In genomic region chr13:22040810-22041364, GRCh38 we compare ENCODE assay signal across 12 cellular contexts.
A peak's percentile ranks its signal among the peaks of the same experiment; 100 is the strongest.
DNase-seq lines count a peak whose midpoint lies in the region; ATAC-seq and TF ChIP-seq lines count a peak whose summit lies in the region.
"Had no signal": no experiment of that assay in that cellular context is flagged by ENCODE, and none has a peak within 500 bp of the region (broad histone marks: within the 10 kb centered on the region; RNA-seq: fewer than 3 reads in every experiment).

No MANE protein-coding gene starts in this region.

- H4K8ac ChIP-seq in trophoblast cell (ENCODE audit: low read depth, low read length) = no peak overlapping the region

- H2BK5ac ChIP-seq in trophoblast cell (ENCODE audit: low read depth, low read length, poor library complexity) = no peak overlapping the region

- intact Hi-C loops in activated CD4-positive, alpha-beta T cell treated with anti-CD3 and anti-CD28 coated beads for 36 hours (cut with DNase I, micrococcal nuclease) = no loop called here
- intact Hi-C loops in transverse colon (cut with DNase I; ENCODE audit: low total_unique reads) = no loop called here

- no peak for TF ChIP-seq EP300 in transverse colon (IDR thresholded peaks at IDR 0.05; ENCODE audit: low read depth)

- no peak overlapping the region for H2BK120ac ChIP-seq in trophoblast cell (ENCODE audit: insufficient read depth, low read length, poor library complexity)

- H3K27me3 ChIP-seq in trophoblast cell (ENCODE audit: insufficient read depth, low read length) = no peaks in the 10 kb centered on the region
- no peaks in the 10 kb centered on the region for H3K27me3 ChIP-seq in osteoblast (ENCODE audit: insufficient read depth, low read length)
- H3K27me3 ChIP-seq in transverse colon = no peaks in the 10 kb centered on the region

- no peak overlapping the region for H3K18ac ChIP-seq in trophoblast cell (ENCODE audit: low read length)

- peak; percentile 38 for DNase-seq in activated CD4-positive, alpha-beta T cell treated with anti-CD3 and anti-CD28 coated beads for 36 hours
- no peak for DNase-seq in activated CD4-positive, alpha-beta T cell treated with anti-CD3 and anti-CD28 coated beads for 4 hours
- DNase-seq in SKM-1 (lab: John Stamatoyannopoulos, UW; ENCODE audit: unreplicated experiment) (peak; percentile 42), epithelial cell of esophagus (ENCODE audit: low read depth) (peak; percentile 16), trophoblast cell (peak; percentile 93 to 94), osteoblast (ENCODE audit: insufficient read length, low spot score, missing footprints) (no peak), transverse colon (no peak)
- DNase-seq: GF-D8, NCI-H1048 had no signal

- H2BK12ac ChIP-seq in trophoblast cell (ENCODE audit: low read length) = no peak overlapping the region

- TF ChIP-seq CTCF in epithelial cell of esophagus (IDR thresholded peaks at IDR 0.05; ENCODE audit: insufficient read depth, low read depth, low read length, missing control alignments) = no peak
- no peak for TF ChIP-seq CTCF in osteoblast (IDR thresholded peaks at IDR 0.05; ENCODE audit: extremely low read depth, low read depth, low read length)
- no peak for TF ChIP-seq CTCF in transverse colon (IDR thresholded peaks at IDR 0.05)

- H2AFZ ChIP-seq in trophoblast cell (ENCODE audit: insufficient read depth, low read length, poor library complexity) = no peak overlapping the region
- no peak overlapping the region for H2AFZ ChIP-seq in osteoblast (ENCODE audit: low read length)

- no peak overlapping the region for H3K23ac ChIP-seq in trophoblast cell (ENCODE audit: low read length)

- H2AK5ac ChIP-seq in trophoblast cell (ENCODE audit: low read length) = no peak overlapping the region

- no peaks in the 10 kb centered on the region for H3K79me2 ChIP-seq in trophoblast cell (ENCODE audit: control insufficient read depth, insufficient read depth, low read length, poor library complexity)
- H3K79me2 ChIP-seq in osteoblast (ENCODE audit: insufficient read depth, low read length) = no peaks in the 10 kb centered on the region

- peak overlapping the region; percentile 40 for H3K4me2 ChIP-seq in trophoblast cell (ENCODE audit: low read length)
- no peak overlapping the region for H3K4me2 ChIP-seq in osteoblast (ENCODE audit: insufficient read depth, low read length)

- CTCF ChIA-PET in activated CD4-positive, alpha-beta T cell treated with anti-CD3 and anti-CD28 coated beads for 36 hours (lab: Charles Lee) = interaction anchor here (0.9 to 1.4 kb wide), 3 partner anchors 9 to 403 kb away, joined by 3 to 5 read pairs (median 4); no protein-coding TSS in a partner anchor

- TF ChIP-seq POLR2A in transverse colon (IDR thresholded peaks at IDR 0.05) = no peak

- H4K91ac ChIP-seq in trophoblast cell (ENCODE audit: low read depth, low read length) = no peak overlapping the region

- H4K20me1 ChIP-seq in osteoblast (ENCODE audit: insufficient read depth, low read length) = no peaks in the 10 kb centered on the region

- H3K4me3 Mint-ChIP-seq in activated CD4-positive, alpha-beta T cell treated with anti-CD3 and anti-CD28 coated beads for 36 hours = peak overlapping the region; percentile 70

- no peaks in the 10 kb centered on the region for H3K36me3 Mint-ChIP-seq in activated CD4-positive, alpha-beta T cell treated with anti-CD3 and anti-CD28 coated beads for 36 hours (ENCODE audit: low read depth)

- H3K27me3 Mint-ChIP-seq in activated CD4-positive, alpha-beta T cell treated with anti-CD3 and anti-CD28 coated beads for 36 hours = peaks cover 3% of the 10 kb centered on the region

- H3K4ac ChIP-seq in trophoblast cell (ENCODE audit: low read depth, low read length) = no peak overlapping the region

- in situ Hi-C loops in transverse colon (cut with MboI; ENCODE audit: low pct_ligation_motif_present in 1 of 4, low pct_unique_long_range_greater_than_20kb in 1 of 4, low sequenced_read_pairs in 3 of 4) = no loop called here

- H3K4me1 Mint-ChIP-seq in activated CD4-positive, alpha-beta T cell treated with anti-CD3 and anti-CD28 coated beads for 36 hours = peaks cover 17% of the 10 kb centered on the region

- H3K9ac ChIP-seq in trophoblast cell (ENCODE audit: low read length) = no peak overlapping the region

- H3K79me1 ChIP-seq in trophoblast cell (ENCODE audit: low read length) = no peaks in the 10 kb centered on the region

- ATAC-seq in activated CD4-positive, alpha-beta T cell treated with anti-CD3 and anti-CD28 coated beads for 36 hours = peak; percentile 77
- ATAC-seq in HG03565 (IDR thresholded peaks at IDR 0.05; ENCODE audit: unreplicated experiment) = no peak
- ATAC-seq: Panc1, right cardiac atrium had no signal

- H3K4me3 ChIP-seq in epithelial cell of esophagus (ENCODE audit: low read length) = peak overlapping the region; percentile 24
- H3K4me3 ChIP-seq in trophoblast cell (ENCODE audit: low read depth, low read length) = peak overlapping the region; percentile 51
- H3K4me3 ChIP-seq in osteoblast (ENCODE audit: insufficient read depth, low read length) = no peak overlapping the region
- H3K4me3 ChIP-seq in transverse colon = no peak overlapping the region

- H3K9me3 Mint-ChIP-seq in activated CD4-positive, alpha-beta T cell treated with anti-CD3 and anti-CD28 coated beads for 36 hours (ENCODE audit: low read depth) = no peaks in the 10 kb centered on the region

- H3K4me1 ChIP-seq in trophoblast cell (ENCODE audit: control insufficient read depth in 1 of 2, insufficient read depth in 2 of 2, low read length in 2 of 2) (no peaks in the 10 kb centered on the region), osteoblast (ENCODE audit: insufficient read depth, low read length) (no peaks in the 10 kb centered on the region), transverse colon (no peaks in the 10 kb centered on the region)

- no peak overlapping the region for H3K14ac ChIP-seq in trophoblast cell (ENCODE audit: low read length)

- no CpG with 5 or more reads among the region's 23 CpGs for WGBS in trophoblast cell (ENCODE audit: extremely low coverage, insufficient coverage, insufficient read length)
- WGBS in transverse colon (ENCODE audit: low coverage in 1 of 2), 2 donors = 79 to 86% methylated on average over 7 to 23 of the region's 23 CpGs

- no peak overlapping the region for H3K27ac ChIP-seq in trophoblast cell (ENCODE audit: low read depth, low read length)
- H3K27ac ChIP-seq in osteoblast (ENCODE audit: low read depth, low read length) = no peak overlapping the region
- no peak overlapping the region for H3K27ac ChIP-seq in transverse colon

- POLR2A ChIA-PET in activated CD4-positive, alpha-beta T cell treated with anti-CD3 and anti-CD28 coated beads for 36 hours (lab: Charles Lee) = interaction anchor here (0.6 kb wide), 1 partner anchor 361 kb away, joined by 4 read pairs; no protein-coding TSS in a partner anchor

- H4K12ac ChIP-seq in trophoblast cell (ENCODE audit: low read depth, low read length) = no peak overlapping the region

- H3K27ac Mint-ChIP-seq in activated CD4-positive, alpha-beta T cell treated with anti-CD3 and anti-CD28 coated beads for 36 hours = no peak overlapping the region

- H3K36me3 ChIP-seq in trophoblast cell (ENCODE audit: control insufficient read depth in 1 of 2, insufficient read depth in 2 of 2, low read length in 2 of 2) (no peaks in the 10 kb centered on the region), osteoblast (ENCODE audit: insufficient read depth, low read length) (no peaks in the 10 kb centered on the region), transverse colon (no peaks in the 10 kb centered on the region)

- no peaks in the 10 kb centered on the region for H3K9me3 ChIP-seq in trophoblast cell (ENCODE audit: insufficient read depth, low read depth, low read length)
- peaks cover 2% of the 10 kb centered on the region for H3K9me3 ChIP-seq in osteoblast (ENCODE audit: low read depth, low read length)
- no peaks in the 10 kb centered on the region for H3K9me3 ChIP-seq in transverse colon

Comparison
In these comparisons a context has a peak if more than half of its experiments do, and no peak if none do; other contexts are left out.
1. DNase-seq: peak in activated CD4-positive, alpha-beta T cell treated with anti-CD3 and anti-CD28 coated beads for 36 hours (single experiment), SKM-1 (single experiment), epithelial cell of esophagus (single experiment) and trophoblast cell (2 of 2); none in activated CD4-positive, alpha-beta T cell treated with anti-CD3 and anti-CD28 coated beads for 4 hours (0 of 2), osteoblast (single experiment) and transverse colon (single experiment).
2. H3K4me3 ChIP-seq: peak in epithelial cell of esophagus (single experiment) and trophoblast cell (single experiment); none in osteoblast (single experiment) and transverse colon (0 of 4).